11 cellular contexts compared by ENCODE assay signal in genomic region chr18:74497778-74498177, GRCh38. TPM values are rescaled to one million over a fixed set of nuclear protein-coding genes. Genes with fewer than 3 reads are reported as not detected.
DNase-seq lines count a peak whose midpoint lies in the region; ATAC-seq and TF ChIP-seq lines count a peak whose summit lies in the region.
"Had no signal": no experiment of that assay in that cellular context is flagged by ENCODE, and none has a peak within 500 bp of the region (broad histone marks: within the 10 kb centered on the region; RNA-seq: fewer than 3 reads in every experiment).

No MANE protein-coding gene starts in this region.

- no peaks in the 10 kb centered on the region for H3K9me3 Mint-ChIP-seq in central memory CD8-positive, alpha-beta T cell

- H3K27me3 ChIP-seq in neutrophil (peaks cover 17% of the 10 kb centered on the region), gastrocnemius medialis (no peaks in the 10 kb centered on the region), WERI-Rb-1 (ENCODE audit: insufficient read depth, low read depth, severe bottlenecking) (no peaks in the 10 kb centered on the region)

- H3K27ac Mint-ChIP-seq in central memory CD8-positive, alpha-beta T cell (ENCODE audit: low read depth): peak overlapping the region; percentile 93

- H3K4me1 Mint-ChIP-seq in central memory CD8-positive, alpha-beta T cell: peaks cover 48% of the 10 kb centered on the region

- H3K27ac ChIP-seq in neutrophil (peak overlapping the region; percentile 89), gastrocnemius medialis (peak overlapping the region in 1 of 4 donors; percentile 78), WERI-Rb-1 (no peak overlapping the region)

- peaks cover 32% of the 10 kb centered on the region for H3K36me3 Mint-ChIP-seq in central memory CD8-positive, alpha-beta T cell (ENCODE audit: insufficient read depth)

- TF ChIP-seq POLR2A in erythroblast (IDR thresholded peaks at IDR 0.05; ENCODE audit: low read length): no peak
- TF ChIP-seq POLR2A in gastrocnemius medialis (IDR thresholded peaks at IDR 0.05): no peak

- in situ Hi-C loops in gastrocnemius medialis (cut with MboI; ENCODE audit: low sequenced_read_pairs in 4 of 4): loop anchor here in 3 of 4 donors (5.0 to 10.0 kb wide), 3 partner anchors 100 to 303 kb away; partner anchors contain the start of gene ZNF407 (in 1 of the 3)

- intact Hi-C loops in gastrocnemius medialis (cut with DNase I; ENCODE audit: low total_unique reads): loop anchor here (2.0 to 5.0 kb wide), 3 partner anchors 55 to 711 kb away; partner anchors contain the start of gene PTGR3

- DNase-seq in GM12865 (ENCODE audit: low read depth): no peak
- peak; percentile 59 for DNase-seq in MV-4-11 (lab: John Stamatoyannopoulos, UW)
- no peak for DNase-seq in central memory CD8-positive, alpha-beta T cell (ENCODE audit: low spot score in 2 of 2)
- DNase-seq in erythroblast (lab: John Stamatoyannopoulos, UW): no peak
- DNase-seq in gastrocnemius medialis: no peak
- no peak for DNase-seq in WERI-Rb-1
- DNase-seq: activated CD8-positive, alpha-beta memory T cell treated with anti-CD3 and anti-CD28 coated beads, Interleukin-2, amount 50 U/mL, for 4 hours; mucosa of descending colon had no signal

- H3K36me3 ChIP-seq in neutrophil (peaks cover 4% of the 10 kb centered on the region), gastrocnemius medialis (peaks cover 0 to 28% of the 10 kb centered on the region in 2 donors), WERI-Rb-1 (peaks cover 45% of the 10 kb centered on the region)

- TF ChIP-seq CTCF in GM12865 (IDR thresholded peaks at IDR 0.05; ENCODE audit: insufficient read depth, low read depth, low read length, missing control alignments) (no peak), neutrophil (IDR thresholded peaks at IDR 0.05) (no peak), gastrocnemius medialis (IDR thresholded peaks at IDR 0.05 in 4 of 5, conservative IDR thresholded peaks at IDR 0.05 in 1 of 5) (no peak), WERI-Rb-1 (IDR thresholded peaks at IDR 0.05; ENCODE audit: low read depth, low read length) (no peak)

- H3K4me1 ChIP-seq in neutrophil (ENCODE audit: control insufficient read depth in 1 of 2, insufficient read depth in 1 of 2, low read depth in 1 of 2, low read length in 1 of 2) (peaks cover 39 to 40% of the 10 kb centered on the region in 2 experiments), gastrocnemius medialis (peaks cover 9 to 13% of the 10 kb centered on the region in 2 donors)
- H3K4me1 ChIP-seq: HAP-1 had no signal

- H3K4me3 ChIP-seq in GM12865 (ENCODE audit: low read depth, low read length) (peak overlapping the region; percentile 81), neutrophil (ENCODE audit: low read depth in 1 of 2, low read length in 1 of 2) (no peak overlapping the region), gastrocnemius medialis (no peak overlapping the region), WERI-Rb-1 (ENCODE audit: low read depth, low read length) (no peak overlapping the region)
- H3K4me3 ChIP-seq: mucosa of descending colon had no signal

- no peak for ATAC-seq in central memory CD8-positive, alpha-beta T cell (replicated peaks; ENCODE audit: extremely low read depth, poor library complexity, severe bottlenecking)
- no peak for ATAC-seq in gastrocnemius medialis
- ATAC-seq: mucosa of descending colon had no signal

- H3K9me3 ChIP-seq in neutrophil: no peaks in the 10 kb centered on the region
- no peaks in the 10 kb centered on the region for H3K9me3 ChIP-seq in gastrocnemius medialis
- H3K9me3 ChIP-seq in WERI-Rb-1 (ENCODE audit: severe bottlenecking): no peaks in the 10 kb centered on the region
- H3K9me3 ChIP-seq: HAP-1, mucosa of descending colon had no signal

- peak overlapping the region; percentile 95 for H3K4me3 Mint-ChIP-seq in central memory CD8-positive, alpha-beta T cell

- no peaks in the 10 kb centered on the region for H3K27me3 Mint-ChIP-seq in central memory CD8-positive, alpha-beta T cell

RNA-seq across cellular contexts. Expression of gene CNDP2, which starts 1.6 kb away (rescaled TPM):
- 10 to 100 TPM; 29.5 to 82.8 (median 31.6) TPM for total RNA-seq in gastrocnemius medialis

RNA-seq across cellular contexts. Expression of gene CNDP1, which starts 36.5 kb away (rescaled TPM):
- total RNA-seq in gastrocnemius medialis: not detected
- total RNA-seq: endothelial cell of umbilical vein had no signal

RNA-seq across cellular contexts. Expression of gene DIPK1C, which starts 40.7 kb away (rescaled TPM):
- 1 to 10 TPM in 1 of 4 donors, under 1 TPM in 1, not detected in 2; 0.07 to 2.0 TPM for total RNA-seq in gastrocnemius medialis
- total RNA-seq: endothelial cell of umbilical vein had no signal
